Comparison of ENCODE assay signal across 13 cellular contexts in the genomic region with DNA sequence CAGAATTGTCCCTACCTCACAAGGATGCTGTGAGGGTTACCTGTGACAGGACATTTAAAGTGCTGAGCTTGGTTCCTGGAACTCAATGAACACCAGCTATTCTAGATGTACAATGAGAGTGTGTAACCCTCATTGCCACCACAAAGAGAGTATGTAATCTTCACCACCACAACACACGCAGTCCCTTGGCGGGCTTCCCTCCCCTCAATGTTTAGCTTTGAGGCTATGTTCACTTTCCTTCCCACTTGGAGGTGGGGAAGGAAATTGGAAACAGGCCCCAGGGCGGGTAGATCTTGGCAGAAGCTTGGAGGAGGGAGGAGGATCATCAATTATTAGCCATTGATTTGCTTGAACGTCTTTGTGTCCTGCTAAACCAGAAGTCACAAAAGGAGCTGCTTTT. TPM values are rescaled to one million over a fixed set of nuclear protein-coding genes. Genes with fewer than 3 reads are reported as not detected.
DNase-seq lines count a peak whose midpoint lies in the region; ATAC-seq, FAIRE-seq and TF ChIP-seq lines count a peak whose summit lies in the region.
"Had no signal": no experiment of that assay in that cellular context is flagged by ENCODE, and none has a peak within 500 bp of the region (broad histone marks: within the 10 kb centered on the region; RNA-seq: fewer than 3 reads in every experiment).

No MANE protein-coding gene starts in this region.

- no TSS peak for BruUV-seq in endothelial cell of umbilical vein (replicated peaks; lab: Mats Ljungman, UMichigan)

- H3K27me3 Mint-ChIP-seq in nephron progenitor cell (ENCODE audit: low read depth, poor library complexity), result peaks cover 25% of the 10 kb centered on the region
- peaks cover 51% of the 10 kb centered on the region for H3K27me3 Mint-ChIP-seq in T-helper 2 cell treated with Interferon-gamma antibody and Interleukin-4, amounts not matched to agents 5 μg/mL and 100 μg/mL, for 36 hours (ENCODE audit: low read depth)

- no peaks in the 10 kb centered on the region for H3K36me3 Mint-ChIP-seq in nephron progenitor cell (ENCODE audit: low read depth)
- no peaks in the 10 kb centered on the region for H3K36me3 Mint-ChIP-seq in T-helper 2 cell treated with Interferon-gamma antibody and Interleukin-4, amounts not matched to agents 5 μg/mL and 100 μg/mL, for 36 hours (ENCODE audit: low read depth)

- POLR2A ChIA-PET in A549 (lab: Yijun Ruan, JAX) (interaction anchor here (2.6 kb wide), 1 partner anchor 11 kb away, joined by 15 read pairs; no protein-coding TSS in a partner anchor), endothelial cell of umbilical vein (lab: Charles Lee) (interaction anchor here (0.7 to 1.1 kb wide), 2 partner anchors 8 to 60 kb away, joined by 3 to 4 read pairs; partner anchors contain the start of gene COL16A1)

- FAIRE-seq in A549 (lab: Jason Lieb, UNC), result no peak
- FAIRE-seq in endothelial cell of umbilical vein (lab: Jason Lieb, UNC), result no peak

- TF ChIP-seq RAD21 in A549 (conservative IDR thresholded peaks at IDR 0.05 in 1 of 2, IDR thresholded peaks at IDR 0.05 in 1 of 2), result no peak

- in situ Hi-C loops in GM13977 (cut with MboI; ENCODE audit: low pct_unique_long_range_greater_than_20kb, low sequenced_read_pairs, unreplicated experiment), result loop anchor here (10.0 kb wide), 1 partner anchor 47 kb away; no protein-coding TSS in a partner anchor

- CTCF ChIA-PET in A549 (lab: Yijun Ruan, JAX) (interaction anchor here (0.6 to 12.0 kb wide), 9 partner anchors 8 to 77 kb away, joined by 3 to 183 read pairs (median 7); partner anchors contain the start of gene COL16A1), endothelial cell of umbilical vein (lab: Charles Lee) (interaction anchor here (1.2 to 8.7 kb wide), 7 partner anchors 8 to 252 kb away, joined by 3 to 180 read pairs (median 4); partner anchors contain the start of gene COL16A1)

- 59% methylated on average over 4 of the region's 4 CpGs for WGBS in A549 (ENCODE audit: missing lambda C conversion rate)
- WGBS in psoas muscle, 3 donors, result 75 to 89% (median 80%) methylated on average over 4 of the region's 4 CpGs
- 31% methylated on average over 4 of the region's 4 CpGs for WGBS in prostate gland

- no peak overlapping the region for H3K4me3 ChIP-seq in A549
- peak overlapping the region; percentile 44; the same call in 1 of the 2 replicates for H3K4me3 ChIP-seq in OCI-LY3 (ENCODE audit: low read length)
- no peak overlapping the region for H3K4me3 ChIP-seq in endothelial cell of umbilical vein (replicated peaks in 1 of 3; ENCODE audit: insufficient read depth in 1 of 3, low read depth in 1 of 3, low read length in 3 of 3)
- no peak overlapping the region for H3K4me3 ChIP-seq in psoas muscle
- no peak overlapping the region for H3K4me3 ChIP-seq in prostate gland

- intact Hi-C loops in endothelial cell of umbilical vein (cut with micrococcal nuclease), result loop anchor here (5.0 kb wide), 1 partner anchor 135 kb away; the partner anchor contains the start of gene TINAGL1
- intact Hi-C loops in psoas muscle (cut with DNase I), result no loop called here
- intact Hi-C loops in prostate gland (cut with DNase I), result loop anchor here (5.0 kb wide), 1 partner anchor 135 kb away; the partner anchor contains the start of gene TINAGL1

- H3K79me2 ChIP-seq in OCI-LY3 (ENCODE audit: low read length) (no peaks in the 10 kb centered on the region), endothelial cell of umbilical vein (ENCODE audit: control insufficient read depth, insufficient read depth, low read length) (no peaks in the 10 kb centered on the region)

- H3K4me2 ChIP-seq in A549 (peak overlapping the region; percentile 62), OCI-LY3 (ENCODE audit: low read length) (peak overlapping the region; percentile 90), endothelial cell of umbilical vein (ENCODE audit: insufficient read depth, low read length) (no peak overlapping the region)

- H3K4me1 Mint-ChIP-seq in nephron progenitor cell, result peaks cover 51% of the 10 kb centered on the region
- H3K4me1 Mint-ChIP-seq in T-helper 2 cell treated with Interferon-gamma antibody and Interleukin-4, amounts not matched to agents 5 μg/mL and 100 μg/mL, for 36 hours (ENCODE audit: low read depth), result peaks cover 15% of the 10 kb centered on the region

- no peak overlapping the region for H3K4me3 Mint-ChIP-seq in nephron progenitor cell
- no peak overlapping the region for H3K4me3 Mint-ChIP-seq in T-helper 2 cell treated with Interferon-gamma antibody and Interleukin-4, amounts not matched to agents 5 μg/mL and 100 μg/mL, for 36 hours

- no peak for DNase-seq in A549 (ENCODE audit: low read depth in 1 of 2, low spot score in 1 of 2)
- DNase-seq in endothelial cell of umbilical vein (ENCODE audit: low read depth, low spot score), result no peak
- no peak for DNase-seq in nephron progenitor cell
- no peak for DNase-seq in T-helper 2 cell treated with Interferon-gamma antibody and Interleukin-4, amounts not matched to agents 5 μg/mL and 100 μg/mL, for 36 hours (ENCODE audit: low spot score)
- DNase-seq in GM13977 (ENCODE audit: low spot score), result no peak
- DNase-seq in psoas muscle, result no peak
- no peak for DNase-seq in prostate gland (ENCODE audit: low spot score)
- DNase-seq: activated CD8-positive, alpha-beta memory T cell treated with anti-CD3 and anti-CD28 coated beads, Interleukin-2, amount 50 U/mL, for 48 hours; DND-41; RPMI8226; stimulated activated CD4-positive, alpha-beta T cell treated with anti-CD3 and anti-CD28 coated beads, Interleukin-1b, Interleukin-23, amount 100 ng/mL, for 48 hours; stimulated activated naive CD8-positive, alpha-beta T cell treated with anti-CD3 and anti-CD28 coated beads, Interleukin-15, Interleukin-2, amounts not matched to agents 100 U/mL and 50 U/mL, for 24 hours had no signal

- H3K9me3 ChIP-seq in A549 (no peaks in the 10 kb centered on the region), OCI-LY3 (ENCODE audit: insufficient read depth, low read length) (no peaks in the 10 kb centered on the region), endothelial cell of umbilical vein (replicated peaks; ENCODE audit: control insufficient read depth, insufficient read depth, low read length) (no peaks in the 10 kb centered on the region), psoas muscle (no peaks in the 10 kb centered on the region), prostate gland (no peaks in the 10 kb centered on the region)

- no peaks in the 10 kb centered on the region for H4K20me1 ChIP-seq in OCI-LY3 (ENCODE audit: insufficient read depth, low read length)
- H4K20me1 ChIP-seq in endothelial cell of umbilical vein (replicated peaks; ENCODE audit: control insufficient read depth, extremely low read depth, insufficient read depth, low read length), result no peaks in the 10 kb centered on the region

- dilution Hi-C loops in endothelial cell of umbilical vein (cut with MboI; ENCODE audit: extremely low pct_ligation_motif_present, low sequenced_read_pairs), result no loop called here

- H3K27ac ChIP-seq in A549 (peak overlapping the region; percentile 61 to 94; a peak in 5 of 6 replicates), OCI-LY3 (ENCODE audit: low read length) (peak overlapping the region; percentile 81), endothelial cell of umbilical vein (ENCODE audit: insufficient read depth, low read depth, low read length) (peak overlapping the region; percentile 44), psoas muscle (no peak overlapping the region), prostate gland (peak overlapping the region in 1 of 2 donors; percentile 49)

- no peak for ATAC-seq in A549
- ATAC-seq in psoas muscle, result no peak
- ATAC-seq: stimulated activated naive CD8-positive, alpha-beta T cell treated with anti-CD3 and anti-CD28 coated beads, Interleukin-15, Interleukin-2, amounts not matched to agents 100 U/mL and 50 U/mL, for 24 hours had no signal

- TF ChIP-seq CTCF in A549 (IDR thresholded peaks at IDR 0.05) (no peak), OCI-LY3 (IDR thresholded peaks at IDR 0.05; ENCODE audit: low read depth, low read length) (no peak), endothelial cell of umbilical vein (IDR thresholded peaks at IDR 0.05; ENCODE audit: extremely low read depth in 1 of 2, insufficient read depth in 1 of 2, low read depth in 1 of 2, low read length in 2 of 2) (no peak), nephron progenitor cell (IDR thresholded peaks at IDR 0.05) (no peak), GM13977 (IDR thresholded peaks at IDR 0.05; ENCODE audit: extremely low read depth, insufficient read depth, missing control alignments) (no peak), psoas muscle (IDR thresholded peaks at IDR 0.05) (no peak), prostate gland (IDR thresholded peaks at IDR 0.05) (no peak)

- H3K9me1 ChIP-seq in endothelial cell of umbilical vein (replicated peaks; ENCODE audit: control insufficient read depth, extremely low read depth, insufficient read depth, low read length), result no peaks in the 10 kb centered on the region

- no peaks in the 10 kb centered on the region for H3K36me3 ChIP-seq in OCI-LY3 (replicated peaks; ENCODE audit: low read depth, low read length)
- no peaks in the 10 kb centered on the region for H3K36me3 ChIP-seq in endothelial cell of umbilical vein (ENCODE audit: control insufficient read depth in 2 of 2, extremely low read depth in 1 of 2, insufficient read depth in 2 of 2, low read length in 2 of 2)
- H3K36me3 ChIP-seq in psoas muscle (ENCODE audit: insufficient read depth in 1 of 2, low read depth in 1 of 2), result no peaks in the 10 kb centered on the region
- no peaks in the 10 kb centered on the region for H3K36me3 ChIP-seq in prostate gland

- H3K9me3 Mint-ChIP-seq in nephron progenitor cell, result no peaks in the 10 kb centered on the region
- no peaks in the 10 kb centered on the region for H3K9me3 Mint-ChIP-seq in T-helper 2 cell treated with Interferon-gamma antibody and Interleukin-4, amounts not matched to agents 5 μg/mL and 100 μg/mL, for 36 hours

- no peak overlapping the region for H2AFZ ChIP-seq in OCI-LY3 (ENCODE audit: low read depth, low read length)
- H2AFZ ChIP-seq in endothelial cell of umbilical vein (ENCODE audit: low read depth, low read length), result no peak overlapping the region

- H3K4me1 ChIP-seq in A549 (peaks cover 59% of the 10 kb centered on the region), OCI-LY3 (ENCODE audit: low read length) (peaks cover 56% of the 10 kb centered on the region), endothelial cell of umbilical vein (ENCODE audit: control insufficient read depth, extremely low read depth, insufficient read depth, low read length) (peaks cover 24% of the 10 kb centered on the region), psoas muscle (peaks cover 16% of the 10 kb centered on the region), prostate gland (replicated peaks) (no peaks in the 10 kb centered on the region)

- no peak for TF ChIP-seq EP300 in A549 (IDR thresholded peaks at IDR 0.05)

- no peak for TF ChIP-seq POLR2A in A549 (IDR thresholded peaks at IDR 0.05; ENCODE audit: low read length)
- TF ChIP-seq POLR2A in endothelial cell of umbilical vein (IDR thresholded peaks at IDR 0.05; ENCODE audit: low read depth, low read length), result no peak
- no peak for TF ChIP-seq POLR2A in prostate gland (IDR thresholded peaks at IDR 0.05)

- H3K27me3 ChIP-seq in OCI-LY3 (ENCODE audit: low read depth, low read length) (no peaks in the 10 kb centered on the region), endothelial cell of umbilical vein (ENCODE audit: control insufficient read depth in 2 of 2, insufficient read depth in 2 of 2, low read length in 2 of 2) (peaks cover 0 to 3% of the 10 kb centered on the region in 2 experiments), psoas muscle (ENCODE audit: insufficient read depth in 3 of 3, low read length in 2 of 3) (no peaks in the 10 kb centered on the region), prostate gland (replicated peaks; ENCODE audit: insufficient read depth) (no peaks in the 10 kb centered on the region)

- H3K9ac ChIP-seq in OCI-LY3 (ENCODE audit: low read length), result peak overlapping the region; percentile 59; the same call in 1 of the 2 replicates
- H3K9ac ChIP-seq in endothelial cell of umbilical vein (replicated peaks; ENCODE audit: extremely low read depth, insufficient read depth, low read length), result peak overlapping the region; percentile 19

- peak overlapping the region; percentile 65 for H3K27ac Mint-ChIP-seq in nephron progenitor cell
- no peak overlapping the region for H3K27ac Mint-ChIP-seq in T-helper 2 cell treated with Interferon-gamma antibody and Interleukin-4, amounts not matched to agents 5 μg/mL and 100 μg/mL, for 36 hours

RNA-seq across cellular contexts. Expression of gene COL16A1, which starts 8.2 kb away (rescaled TPM):
- polyA plus RNA-seq in A549 (2011; rRNA removed), result 1.4 and 1.5 TPM in 2 replicates
- polyA plus RNA-seq in A549 (2012; cell fraction: cytosol; rRNA removed), result 2.4 and 3.5 TPM in 2 replicates
- 15.3 and 19.1 TPM in 2 replicates for polyA plus RNA-seq in A549 (2012; cell fraction: nucleus; rRNA removed)
- polyA plus RNA-seq in A549 (2017; fragmentation: RNase III; extraction: RNeasy Plus Mini Kit Qiagen cat#74134 plus additional on column Dnase treatment), result 8.1 to 11.1 TPM (median 10.4 TPM) in 3 replicates
- polyA minus RNA-seq in A549 (2011; rRNA and poly(A)+ RNA removed), result 0.95 and 1.4 TPM in 2 replicates
- total RNA-seq in endothelial cell of umbilical vein, result 1.2 and 2.7 TPM in 2 replicates
- polyA plus RNA-seq in endothelial cell of umbilical vein, result 0.68 and 0.75 TPM in 2 replicates
- polyA plus RNA-seq in endothelial cell of umbilical vein (2011; cell fraction: cytosol; rRNA removed), result 0.80 and 0.86 TPM in 2 replicates
- 7.3 and 7.6 TPM in 2 replicates for polyA plus RNA-seq in endothelial cell of umbilical vein (2011; cell fraction: nucleus; rRNA removed)
- 1.1 and 1.2 TPM in 2 replicates for polyA plus RNA-seq in endothelial cell of umbilical vein (2012)
- 0.66 and 2.0 TPM in 2 replicates for polyA minus RNA-seq in endothelial cell of umbilical vein
- not detected for polyA minus RNA-seq in endothelial cell of umbilical vein (2011; cell fraction: cytosol; rRNA and poly(A)+ RNA removed)
- 1.0 and 1.3 TPM in 2 replicates for polyA minus RNA-seq in endothelial cell of umbilical vein (2011; cell fraction: nucleus; rRNA and poly(A)+ RNA removed)
- total RNA-seq in psoas muscle, result 10 to 100 TPM in 1 of 4 donors, 1 to 10 TPM in 3; 6.1 to 14.2 (median 8.4) TPM
- polyA plus RNA-seq in psoas muscle, result 1 to 10 TPM; 2.9 to 4.1 (median 3.5) TPM
- 10 to 100 TPM; 45.3 to 89.4 TPM for total RNA-seq in prostate gland

RNA-seq across cellular contexts. Expression of gene ADGRB2, which starts 52.1 kb away (rescaled TPM):
- polyA plus RNA-seq in A549 (2011; rRNA removed) (2.3 and 2.7 TPM in 2 replicates), A549 (2017; fragmentation: RNase III; extraction: RNeasy Plus Mini Kit Qiagen cat#74134 plus additional on column Dnase treatment) (6.3 to 7.0 TPM (median 6.6 TPM) in 3 replicates), endothelial cell of umbilical vein (1.3 and 2.2 TPM in 2 replicates), psoas muscle (under 1 TPM; 0.44 to 0.73 (median 0.65) TPM)
- 6.5 and 9.5 TPM in 2 replicates for polyA plus RNA-seq in A549 (2012; cell fraction: cytosol; rRNA removed)
- 28.3 and 34.0 TPM in 2 replicates for polyA plus RNA-seq in A549 (2012; cell fraction: nucleus; rRNA removed)
- 2.5 and 3.3 TPM in 2 replicates for polyA minus RNA-seq in A549 (2011; rRNA and poly(A)+ RNA removed)
- total RNA-seq in endothelial cell of umbilical vein (1.5 and 3.1 TPM in 2 replicates), psoas muscle (1 to 10 TPM in 3 of 4 donors, under 1 TPM in 1; 0.61 to 1.8 (median 1.2) TPM), prostate gland (10 to 100 TPM in 1 of 2 donors, 1 to 10 TPM in 1; 3.0 to 10.2 TPM)
- polyA plus RNA-seq in endothelial cell of umbilical vein (2011; cell fraction: cytosol; rRNA removed), result 0.88 and 1.3 TPM in 2 replicates
- 4.9 and 5.7 TPM in 2 replicates for polyA plus RNA-seq in endothelial cell of umbilical vein (2011; cell fraction: nucleus; rRNA removed)
- 1.1 and 2.2 TPM in 2 replicates for polyA plus RNA-seq in endothelial cell of umbilical vein (2012)
- polyA minus RNA-seq in endothelial cell of umbilical vein, result 1.1 and 1.4 TPM in 2 replicates
- polyA minus RNA-seq in endothelial cell of umbilical vein (2011; cell fraction: cytosol; rRNA and poly(A)+ RNA removed), result 1.3 TPM
- 1.0 and 1.6 TPM in 2 replicates for polyA minus RNA-seq in endothelial cell of umbilical vein (2011; cell fraction: nucleus; rRNA and poly(A)+ RNA removed)

Comparison
In these comparisons a context has a peak if more than half of its experiments do, and no peak if none do; other contexts are left out.
1. intact Hi-C loops: an anchor here in endothelial cell of umbilical vein (5.0 kb wide) and prostate gland (5.0 kb wide); none called in psoas muscle.